ENCODE assay signal across 22 cellular contexts in the genomic region with DNA sequence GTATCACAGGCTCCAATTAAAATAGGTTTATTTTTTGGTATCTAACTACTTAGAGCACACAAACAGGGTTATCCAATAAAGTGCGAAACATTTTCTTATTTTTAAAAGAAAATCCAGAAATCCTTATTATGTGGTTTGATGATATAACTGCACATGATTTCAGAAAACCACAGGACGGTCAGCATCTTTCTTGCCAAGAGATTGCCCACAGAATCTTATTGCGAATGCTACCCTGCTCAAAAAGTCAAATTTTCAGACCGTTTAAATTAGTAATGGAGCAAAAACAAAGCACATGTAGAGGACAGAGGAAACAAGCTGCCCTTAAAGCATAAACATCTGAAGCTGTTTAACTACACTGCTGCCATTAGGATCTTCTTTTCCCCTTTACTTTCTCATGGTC.
"Had no signal": no experiment of that assay in that cellular context is flagged by ENCODE, and none has a peak within 500 bp of the region (broad histone marks: within the 10 kb centered on the region; RNA-seq: fewer than 3 reads in every experiment).

No MANE protein-coding gene starts in this region.

- H3K9me3 Mint-ChIP-seq: activated CD4-positive, alpha-beta T cell treated with anti-CD3 and anti-CD28 coated beads, Interleukin-2, amount 10 ng/mL, durations not matched to agents 24 days and 14 days; activated CD8-positive, alpha-beta T cell treated with anti-CD3 and anti-CD28 coated beads for 36 hours; activated naive CD4-positive, alpha-beta T cell treated with anti-CD3 and anti-CD28 coated beads, Interleukin-2, amount 50 U/mL, for 24 hours; activated T-helper 1 cell treated with anti-CD3 and anti-CD28 coated beads, Interleukin-12 subunit alpha, Interleukin-12 subunit beta, Interleukin-2, Interleukin-4 antibody, amounts not matched to agents 30 ng/mL and 10 ng/mL and 1 ng/mL, durations not matched to agents 14 hours and 24 hours and 36 hours; effector memory CD8-positive, alpha-beta T cell; neural progenitor cell had no signal

- H3K4me3 Mint-ChIP-seq: activated CD4-positive, alpha-beta T cell treated with anti-CD3 and anti-CD28 coated beads, Interleukin-2, amount 10 ng/mL, durations not matched to agents 24 days and 14 days; activated CD8-positive, alpha-beta memory T cell treated with anti-CD3 and anti-CD28 coated beads, Interleukin-2, amount 10 ng/mL, durations not matched to agents 7 days and 5 days; activated CD8-positive, alpha-beta T cell treated with anti-CD3 and anti-CD28 coated beads for 36 hours; activated naive CD4-positive, alpha-beta T cell treated with anti-CD3 and anti-CD28 coated beads, Interleukin-2, amount 50 U/mL, for 24 hours; activated T-helper 1 cell treated with anti-CD3 and anti-CD28 coated beads, Interleukin-12 subunit alpha, Interleukin-12 subunit beta, Interleukin-2, Interleukin-4 antibody, amounts not matched to agents 30 ng/mL and 10 ng/mL and 1 ng/mL, durations not matched to agents 14 hours and 24 hours and 36 hours; effector memory CD8-positive, alpha-beta T cell; naive thymus-derived CD4-positive, alpha-beta T cell; neural progenitor cell had no signal

- H3K9me3 ChIP-seq: esophagus muscularis mucosa, lower lobe of right lung, thyroid gland had no signal

- H3K27ac ChIP-seq: esophagus muscularis mucosa, lower lobe of right lung, neural progenitor cell, VCaP had no signal

- H3K27me3 Mint-ChIP-seq: activated CD8-positive, alpha-beta T cell treated with anti-CD3 and anti-CD28 coated beads for 36 hours; activated naive CD4-positive, alpha-beta T cell treated with anti-CD3 and anti-CD28 coated beads, Interleukin-2, amount 50 U/mL, for 24 hours; progenitor cell of endocrine pancreas had no signal

- DNase-seq: activated CD4-positive, alpha-beta T cell treated with anti-CD3 and anti-CD28 coated beads, Interleukin-2, amount 10 ng/mL, durations not matched to agents 24 days and 14 days; activated CD8-positive, alpha-beta memory T cell treated with anti-CD3 and anti-CD28 coated beads, Interleukin-2, amount 10 ng/mL, durations not matched to agents 7 days and 5 days; activated CD8-positive, alpha-beta T cell treated with anti-CD3 and anti-CD28 coated beads for 36 hours; activated gamma-delta T cell treated with Interleukin-2 at 50 U/mL for 16 hours; activated T-cell treated with anti-CD3 and anti-CD28 coated beads for 4 hours; anterior cingulate cortex; central memory CD4-positive, alpha-beta T cell; effector memory CD8-positive, alpha-beta T cell; lower lobe of right lung; naive thymus-derived CD4-positive, alpha-beta T cell; retina; stimulated activated CD4-positive, alpha-beta T cell treated with anti-CD3 and anti-CD28 coated beads, Interleukin-4, amount 100 ng/mL, for 24 hours; stimulated activated naive CD4-positive, alpha-beta T cell treated with Interleukin-2 at 50 U/mL for 16 hours; substantia nigra; thyroid gland had no signal

- H3K27ac Mint-ChIP-seq: activated CD4-positive, alpha-beta T cell treated with anti-CD3 and anti-CD28 coated beads, Interleukin-2, amount 10 ng/mL, durations not matched to agents 24 days and 14 days; activated CD8-positive, alpha-beta memory T cell treated with anti-CD3 and anti-CD28 coated beads, Interleukin-2, amount 10 ng/mL, durations not matched to agents 7 days and 5 days; activated CD8-positive, alpha-beta T cell treated with anti-CD3 and anti-CD28 coated beads for 36 hours; activated naive CD4-positive, alpha-beta T cell treated with anti-CD3 and anti-CD28 coated beads, Interleukin-2, amount 50 U/mL, for 24 hours; activated T-helper 1 cell treated with anti-CD3 and anti-CD28 coated beads, Interleukin-12 subunit alpha, Interleukin-12 subunit beta, Interleukin-2, Interleukin-4 antibody, amounts not matched to agents 30 ng/mL and 10 ng/mL and 1 ng/mL, durations not matched to agents 14 hours and 24 hours and 36 hours; effector memory CD8-positive, alpha-beta T cell; naive thymus-derived CD4-positive, alpha-beta T cell; neural progenitor cell had no signal

- H3K9ac ChIP-seq: neural progenitor cell had no signal

- H3K36me3 Mint-ChIP-seq: activated CD8-positive, alpha-beta memory T cell treated with anti-CD3 and anti-CD28 coated beads, Interleukin-2, amount 10 ng/mL, durations not matched to agents 7 days and 5 days; activated naive CD4-positive, alpha-beta T cell treated with anti-CD3 and anti-CD28 coated beads, Interleukin-2, amount 50 U/mL, for 24 hours; naive thymus-derived CD4-positive, alpha-beta T cell; neural progenitor cell had no signal

- H3K4me2 ChIP-seq: neural progenitor cell had no signal

- H3K4me3 ChIP-seq: esophagus muscularis mucosa, lower lobe of right lung, neural progenitor cell, thyroid gland had no signal

- H3K27me3 ChIP-seq: esophagus muscularis mucosa, neural progenitor cell, thyroid gland had no signal

- FAIRE-seq: colon had no signal

- H2AFZ ChIP-seq: neural progenitor cell had no signal

- H3K36me3 ChIP-seq: esophagus muscularis mucosa, lower lobe of right lung, neural progenitor cell, thyroid gland had no signal
